ENCODE assay signal across 24 cellular contexts in the genomic region with DNA sequence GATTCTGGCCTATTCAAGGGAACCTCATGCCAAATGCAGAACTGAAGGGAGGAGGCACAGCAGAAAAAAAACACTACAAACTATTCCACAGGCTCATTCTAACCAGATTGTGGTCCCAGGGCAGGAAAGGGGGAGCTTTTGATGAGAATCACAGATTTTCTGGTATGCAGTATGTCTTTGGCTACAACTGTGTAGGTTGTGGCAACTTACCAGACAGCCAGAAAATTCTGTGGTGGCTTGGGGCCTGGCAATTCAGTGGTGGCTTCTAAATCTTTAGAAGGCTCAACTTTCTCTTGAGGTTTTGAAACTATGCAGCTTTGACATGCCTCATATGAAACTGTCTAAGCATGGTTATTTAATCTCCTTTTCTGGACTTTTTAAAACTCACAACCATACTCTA.
"Had no signal": no experiment of that assay in that cellular context is flagged by ENCODE, and none has a peak within 500 bp of the region (broad histone marks: within the 10 kb centered on the region; RNA-seq: fewer than 3 reads in every experiment).

No MANE protein-coding gene starts in this region.

- ATAC-seq: activated CD4-positive, CD25-positive, alpha-beta regulatory T cell treated with anti-CD3 and anti-CD28 coated beads, Interleukin-2, amount 50 U/mL, for 24 hours; activated CD8-positive, alpha-beta memory T cell treated with anti-CD3 and anti-CD28 coated beads, Interleukin-2, amount 10 ng/mL, durations not matched to agents 7 days and 5 days; activated CD8-positive, alpha-beta T cell treated with anti-CD3 and anti-CD28 coated beads for 36 hours; heart left ventricle; left colon; natural killer cell treated with Interleukin-12 subunit alpha and Interleukin-12 subunit beta and Interleukin-15 and Interleukin-18, amount 100 ng/mL, for 72 hours; right cardiac atrium; stimulated activated memory B cell treated with anti-CD40 and anti-IgM and Interleukin-4, amounts not matched to agents 10 μg/mL and 1 μg/mL and 100 μg/mL, for 72 hours; T-cell had no signal

- H3K4me3 ChIP-seq: breast epithelium, colonic mucosa, esophagus muscularis mucosa, heart left ventricle, lung, pancreas, skin epidermis, stomach, thoracic aorta, vagina had no signal

- DNase-seq: activated CD4-positive, alpha-beta T cell treated with anti-CD3 and anti-CD28 coated beads, Interleukin-2, amount 10 ng/mL, durations not matched to agents 24 days and 14 days; activated CD8-positive, alpha-beta memory T cell treated with anti-CD3 and anti-CD28 coated beads, Interleukin-2, amount 10 ng/mL, durations not matched to agents 7 days and 5 days; activated CD8-positive, alpha-beta T cell treated with anti-CD3 and anti-CD28 coated beads for 36 hours; activated effector memory CD4-positive, alpha-beta T cell treated with anti-CD3 and anti-CD28 coated beads, Interleukin-2, amount 50 U/mL, for 16 hours; activated naive CD4-positive, alpha-beta T cell treated with anti-CD3 and anti-CD28 coated beads, Interleukin-2, amount 10 ng/mL, durations not matched to agents 7 days and 5 days; activated T-cell treated with anti-CD3 and anti-CD28 coated beads for 4 hours; colonic mucosa; heart left ventricle; left colon; right cardiac atrium; stimulated activated CD4-positive, alpha-beta T cell treated with anti-CD3 and anti-CD28 coated beads, Interleukin-2, amount 100 ng/mL, for 24 hours; stomach; T-cell had no signal

- H3K4me1 ChIP-seq: breast epithelium, colonic mucosa, heart left ventricle, pancreas, stomach, vagina had no signal

- H3K36me3 ChIP-seq: breast epithelium, colonic mucosa, esophagus muscularis mucosa, heart left ventricle, pancreas, stomach, thoracic aorta, vagina had no signal

- H3K27me3 ChIP-seq: breast epithelium, colonic mucosa, esophagus muscularis mucosa, heart left ventricle, pancreas, stomach, vagina had no signal

- H3K9me3 ChIP-seq: breast epithelium, colonic mucosa, esophagus muscularis mucosa, heart left ventricle, pancreas, stomach, thoracic aorta, vagina had no signal

- H3K27ac ChIP-seq: breast epithelium, colonic mucosa, esophagus muscularis mucosa, pancreas, skin epidermis, stomach, thoracic aorta, vagina, VCaP had no signal
